In genomic region chr3:59438492-59438891, GRCh38 we compare ENCODE assay signal across 16 cellular contexts.
A peak's percentile ranks its signal among the peaks of the same experiment; 100 is the strongest.
DNase-seq lines count a peak whose midpoint lies in the region; ATAC-seq and TF ChIP-seq lines count a peak whose summit lies in the region.
"Had no signal": no experiment of that assay in that cellular context is flagged by ENCODE, and none has a peak within 500 bp of the region (broad histone marks: within the 10 kb centered on the region; RNA-seq: fewer than 3 reads in every experiment).

No MANE protein-coding gene starts in this region.

- TF ChIP-seq CTCF in epithelial cell of esophagus (IDR thresholded peaks at IDR 0.05; ENCODE audit: insufficient read depth, low read depth, low read length, missing control alignments) (no peak), omental fat pad (IDR thresholded peaks at IDR 0.05) (no peak)

- H3K36me3 Mint-ChIP-seq in stimulated activated naive B cell treated with anti-CD40 and anti-IgM and Interleukin-4, amounts not matched to agents 10 μg/mL and 1 μg/mL and 100 μg/mL, for 72 hours = peaks cover 0 to 5% of the 10 kb centered on the region in 2 donors

- H3K4me3 Mint-ChIP-seq in stimulated activated naive B cell treated with anti-CD40 and anti-IgM and Interleukin-4, amounts not matched to agents 10 μg/mL and 1 μg/mL and 100 μg/mL, for 72 hours = no peak overlapping the region
- H3K4me3 Mint-ChIP-seq: CD4-positive, alpha-beta T cell; GM23338; HFFc6 had no signal

- no peaks in the 10 kb centered on the region for H3K27me3 Mint-ChIP-seq in stimulated activated naive B cell treated with anti-CD40 and anti-IgM and Interleukin-4, amounts not matched to agents 10 μg/mL and 1 μg/mL and 100 μg/mL, for 72 hours
- H3K27me3 Mint-ChIP-seq: CD4-positive, alpha-beta T cell had no signal

- no peak overlapping the region for H3K4me3 ChIP-seq in epithelial cell of esophagus (ENCODE audit: low read length)
- H3K4me3 ChIP-seq: GM23338 had no signal

- DNase-seq in M059J (ENCODE audit: low read depth) = peak; percentile 40
- DNase-seq in NOMO-1 treated with DMSO at 0.1 percent for 48 hours (lab: John Stamatoyannopoulos, UW; ENCODE audit: unreplicated experiment) = peak; percentile 30
- DNase-seq in epithelial cell of esophagus (ENCODE audit: low read depth) = peak; percentile 61
- DNase-seq in stimulated activated naive B cell treated with anti-CD40 and anti-IgM and Interleukin-4, amounts not matched to agents 10 μg/mL and 1 μg/mL and 100 μg/mL, for 72 hours = no peak
- no peak for DNase-seq in omental fat pad (ENCODE audit: low spot score)
- no peak for DNase-seq in C1 segment of cervical spinal cord (lab: John Stamatoyannopoulos, UW)
- DNase-seq: ACHN; BE2C; Caco-2; CD4-positive, alpha-beta T cell; GDM1; HCEC 1CT; HFFc6; IMR-90 had no signal

- H3K9me3 Mint-ChIP-seq in stimulated activated naive B cell treated with anti-CD40 and anti-IgM and Interleukin-4, amounts not matched to agents 10 μg/mL and 1 μg/mL and 100 μg/mL, for 72 hours = peaks cover 5 to 7% of the 10 kb centered on the region in 2 donors
- H3K9me3 Mint-ChIP-seq: CD4-positive, alpha-beta T cell; GM23338 had no signal

- no peaks in the 10 kb centered on the region for H3K4me1 Mint-ChIP-seq in stimulated activated naive B cell treated with anti-CD40 and anti-IgM and Interleukin-4, amounts not matched to agents 10 μg/mL and 1 μg/mL and 100 μg/mL, for 72 hours

- no peak for ATAC-seq in stimulated activated naive B cell treated with anti-CD40 and anti-IgM and Interleukin-4, amounts not matched to agents 10 μg/mL and 1 μg/mL and 100 μg/mL, for 72 hours (replicated peaks)
- no peak for ATAC-seq in omental fat pad (ENCODE audit: low FRiP score)
- no peak for ATAC-seq in GM18873 (IDR thresholded peaks at IDR 0.05; ENCODE audit: low FRiP score, unreplicated experiment)
- ATAC-seq: GM23338 had no signal

- H3K27ac Mint-ChIP-seq in stimulated activated naive B cell treated with anti-CD40 and anti-IgM and Interleukin-4, amounts not matched to agents 10 μg/mL and 1 μg/mL and 100 μg/mL, for 72 hours = peak overlapping the region; percentile 5
- H3K27ac Mint-ChIP-seq: CD4-positive, alpha-beta T cell; GM23338; HFFc6 had no signal

Comparison
In these comparisons a context has a peak if more than half of its experiments do, and no peak if none do; other contexts are left out.
1. DNase-seq: peak in M059J (single experiment), NOMO-1 treated with DMSO at 0.1 percent for 48 hours (single experiment) and epithelial cell of esophagus (single experiment); none in stimulated activated naive B cell treated with anti-CD40 and anti-IgM and Interleukin-4, amounts not matched to agents 10 μg/mL and 1 μg/mL and 100 μg/mL, for 72 hours (single experiment), omental fat pad (single experiment) and C1 segment of cervical spinal cord (0 of 14).